In genomic region chr17:30824356-30825145, GRCh38 we compare ENCODE assay signal across 1 cellular context.
A peak's percentile ranks its signal among the peaks of the same experiment; 100 is the strongest.
TF ChIP-seq lines count a peak whose summit lies in the region.

TSS of gene CRLF3 (minus strand) at chr17:30824692. CDS start at chr17:30824651, 41 bp downstream.

TF ChIP-seq in HepG2, 621 proteins besides CTCF, POLR2A, EP300 and RAD21 (continued from another document and continues in another):
- TF ChIP-seq ZNF646 (CRISPR knock-in tag; IDR thresholded peaks at IDR 0.05) (no peak), ZUFSP (CRISPR knock-in tag; IDR thresholded peaks at IDR 0.05; ENCODE audit: borderline replicate concordance) (no peak), POGZ (CRISPR knock-in tag; IDR thresholded peaks at IDR 0.05) (peak; percentile 39; the same call in 1 of the 2 replicates), TCF7 (IDR thresholded peaks at IDR 0.05; ENCODE audit: low read depth) (no peak), ZNF546 (CRISPR knock-in tag; conservative IDR thresholded peaks at IDR 0.05) (peak; percentile 54; the same call in 1 of the 2 replicates), SKIL (CRISPR knock-in tag; IDR thresholded peaks at IDR 0.05; ENCODE audit: borderline replicate concordance) (no peak), ZNF414 (CRISPR knock-in tag; IDR thresholded peaks at IDR 0.05) (peak; percentile 80; the same call in 1 of the 2 replicates), HNRNPUL1 (IDR thresholded peaks at IDR 0.05; ENCODE audit: low read depth, low read length) (no peak), CBFB (CRISPR knock-in tag; IDR thresholded peaks at IDR 0.05) (peak; percentile 51; the same call in 1 of the 2 replicates), BHLHE40 (IDR thresholded peaks at IDR 0.05; ENCODE audit: low read length) (peak; percentile 80), BCL6 (CRISPR knock-in tag; IDR thresholded peaks at IDR 0.05) (no peak), KMT2B (CRISPR knock-in tag; IDR thresholded peaks at IDR 0.05) (peak; percentile 67; the same call in 1 of the 2 replicates), ZNF543 (CRISPR knock-in tag; IDR thresholded peaks at IDR 0.05) (peak; percentile 21; the same call in 1 of the 2 replicates), TOPORS (CRISPR knock-in tag; IDR thresholded peaks at IDR 0.05) (peak; percentile 81; the same call in 1 of the 2 replicates), ZFY (CRISPR knock-in tag; IDR thresholded peaks at IDR 0.05) (peak; percentile 94), SATB2 (CRISPR knock-in tag; IDR thresholded peaks at IDR 0.05) (no peak), TSC22D2 (CRISPR knock-in tag; IDR thresholded peaks at IDR 0.05; ENCODE audit: borderline replicate concordance) (peak; percentile 83; the same call in 1 of the 2 replicates), ZNF441 (CRISPR knock-in tag; IDR thresholded peaks at IDR 0.05; ENCODE audit: borderline replicate concordance) (peak; percentile 26; the same call in 1 of the 2 replicates), ADNP (CRISPR knock-in tag; IDR thresholded peaks at IDR 0.05) (peak; percentile 47; the same call in 1 of the 2 replicates), GTF3A (CRISPR knock-in tag; conservative IDR thresholded peaks at IDR 0.05) (peak; percentile 81; the same call in 1 of the 2 replicates), MAZ (IDR thresholded peaks at IDR 0.05; ENCODE audit: borderline replicate concordance, low read depth, low read length) (peak; percentile 70; the same call in 1 of the 2 replicates), MAZ (CRISPR knock-in tag; IDR thresholded peaks at IDR 0.05; ENCODE audit: low read depth) (peak; percentile 82), ZNF713 (CRISPR knock-in tag; IDR thresholded peaks at IDR 0.05) (no peak), SUZ12 (IDR thresholded peaks at IDR 0.05; ENCODE audit: low read depth, low read length) (no peak), PAXIP1 (CRISPR knock-in tag; conservative IDR thresholded peaks at IDR 0.05) (peak; percentile 39; the same call in 1 of the 2 replicates), SAFB2 (CRISPR knock-in tag; IDR thresholded peaks at IDR 0.05; ENCODE audit: borderline replicate concordance, low read depth) (no peak; the same call in 1 of the 2 replicates), MTA1 (CRISPR knock-in tag; IDR thresholded peaks at IDR 0.05; ENCODE audit: borderline replicate concordance) (peak; percentile 71; the same call in 1 of the 2 replicates), ZBTB2 (CRISPR knock-in tag; IDR thresholded peaks at IDR 0.05; ENCODE audit: low read depth) (peak; percentile 78; the same call in 1 of the 2 replicates), SSRP1 (CRISPR knock-in tag; IDR thresholded peaks at IDR 0.05) (no peak), IRX3 (CRISPR knock-in tag; IDR thresholded peaks at IDR 0.05; ENCODE audit: borderline replicate concordance, low read depth) (peak; percentile 73; the same call in 1 of the 2 replicates), ZNF567 (CRISPR knock-in tag; IDR thresholded peaks at IDR 0.05; ENCODE audit: borderline replicate concordance) (no peak), ZBTB25 (CRISPR knock-in tag; IDR thresholded peaks at IDR 0.05) (peak; percentile 60), ZNF773 (CRISPR knock-in tag; IDR thresholded peaks at IDR 0.05; ENCODE audit: borderline replicate concordance) (no peak), ZNF383 (CRISPR knock-in tag; IDR thresholded peaks at IDR 0.05; ENCODE audit: borderline replicate concordance) (no peak), CERS6 (CRISPR knock-in tag; IDR thresholded peaks at IDR 0.05) (no peak), ZNF121 (CRISPR knock-in tag; IDR thresholded peaks at IDR 0.05) (0 out of 2 replicates have a peak, but pooled peaks have one; percentile 44), FIP1L1 (IDR thresholded peaks at IDR 0.05; ENCODE audit: borderline replicate concordance, insufficient read depth, low read depth, low read length) (no peak), PHF8 (CRISPR knock-in tag; IDR thresholded peaks at IDR 0.05) (peak; percentile 89), DPF2 (CRISPR knock-in tag; IDR thresholded peaks at IDR 0.05; ENCODE audit: borderline replicate concordance, low read depth) (no peak), ZNF224 (CRISPR knock-in tag; IDR thresholded peaks at IDR 0.05) (no peak), ZFP91 (CRISPR knock-in tag; IDR thresholded peaks at IDR 0.05; ENCODE audit: borderline replicate concordance) (peak; percentile 74)
